ENCODE assay signal across 14 cellular contexts in the genomic region with DNA sequence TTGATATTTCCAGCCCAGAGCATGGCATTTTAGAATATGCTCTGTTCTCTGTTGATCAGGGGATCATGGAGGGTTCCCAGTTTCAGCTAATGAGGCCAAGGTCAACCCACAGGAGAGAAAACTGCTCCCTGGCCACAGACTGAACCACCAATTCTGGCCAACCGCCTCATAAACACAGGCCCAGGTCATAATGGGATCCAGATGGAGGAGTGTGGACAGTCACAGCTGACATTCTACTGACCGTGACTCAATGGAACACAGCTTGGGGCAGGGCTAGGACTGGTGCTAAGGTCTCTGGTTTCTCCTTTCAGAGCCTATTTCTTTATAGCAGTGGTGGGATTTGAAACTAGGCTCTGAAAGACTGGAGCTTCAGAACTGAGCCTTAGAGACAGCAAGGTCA.
DNase-seq lines count a peak whose midpoint lies in the region; ATAC-seq and TF ChIP-seq lines count a peak whose summit lies in the region.
"Had no signal": no experiment of that assay in that cellular context is flagged by ENCODE, and none has a peak within 500 bp of the region (broad histone marks: within the 10 kb centered on the region; RNA-seq: fewer than 3 reads in every experiment).

No MANE protein-coding gene starts in this region.

- H3K4me3 ChIP-seq in AG09309 (ENCODE audit: control insufficient read depth, low read depth, low read length) = no peak overlapping the region
- no peak overlapping the region for H3K4me3 ChIP-seq in osteoblast (ENCODE audit: insufficient read depth, low read length)
- H3K4me3 ChIP-seq: colonic mucosa, lower lobe of right lung had no signal

- TF ChIP-seq CTCF in AG09309 (IDR thresholded peaks at IDR 0.05; ENCODE audit: control insufficient read depth, insufficient read depth, low read depth, low read length, missing control alignments) (no peak), osteoblast (IDR thresholded peaks at IDR 0.05; ENCODE audit: extremely low read depth, low read depth, low read length) (no peak)
- TF ChIP-seq CTCF in activated CD8-positive, alpha-beta T cell treated with anti-CD3 and anti-CD28 coated beads for 36 hours (IDR thresholded peaks at IDR 0.05) = no peak

- H4K20me1 ChIP-seq in osteoblast (ENCODE audit: insufficient read depth, low read length) = peaks cover 32% of the 10 kb centered on the region

- no peak for ATAC-seq in activated CD8-positive, alpha-beta T cell treated with anti-CD3 and anti-CD28 coated beads for 36 hours
- no peak for ATAC-seq in GM19467 (IDR thresholded peaks at IDR 0.05; ENCODE audit: unreplicated experiment)
- ATAC-seq: lower lobe of right lung had no signal

- intact Hi-C loops in activated CD8-positive, alpha-beta T cell treated with anti-CD3 and anti-CD28 coated beads for 36 hours (cut with micrococcal nuclease) = no loop called here

- peaks cover 37% of the 10 kb centered on the region for H3K36me3 ChIP-seq in osteoblast (ENCODE audit: insufficient read depth, low read length)
- H3K36me3 ChIP-seq: colonic mucosa had no signal

- POLR2A ChIA-PET in activated CD8-positive, alpha-beta T cell treated with anti-CD3 and anti-CD28 coated beads for 36 hours (lab: Charles Lee) = interaction anchor here (0.6 to 1.1 kb wide), 2 partner anchors 9 to 278 kb away, joined by 3 read pairs; no protein-coding TSS in a partner anchor

- no peak overlapping the region for H3K27ac Mint-ChIP-seq in activated CD8-positive, alpha-beta T cell treated with anti-CD3 and anti-CD28 coated beads for 36 hours
- H3K27ac Mint-ChIP-seq: activated naive CD4-positive, alpha-beta T cell treated with anti-CD3 and anti-CD28 coated beads, Interleukin-2, amount 10 ng/mL, durations not matched to agents 7 days and 5 days had no signal

- H3K27me3 ChIP-seq in osteoblast (ENCODE audit: insufficient read depth, low read length) = no peaks in the 10 kb centered on the region
- H3K27me3 ChIP-seq: colonic mucosa had no signal

- H3K4me1 Mint-ChIP-seq in activated CD8-positive, alpha-beta T cell treated with anti-CD3 and anti-CD28 coated beads for 36 hours (ENCODE audit: low read depth) = peaks cover 1% of the 10 kb centered on the region

- no peak overlapping the region for H3K4me3 Mint-ChIP-seq in activated CD8-positive, alpha-beta T cell treated with anti-CD3 and anti-CD28 coated beads for 36 hours
- H3K4me3 Mint-ChIP-seq: activated naive CD4-positive, alpha-beta T cell treated with anti-CD3 and anti-CD28 coated beads, Interleukin-2, amount 10 ng/mL, durations not matched to agents 7 days and 5 days had no signal

- H3K27me3 Mint-ChIP-seq in activated CD8-positive, alpha-beta T cell treated with anti-CD3 and anti-CD28 coated beads for 36 hours = no peaks in the 10 kb centered on the region
- H3K27me3 Mint-ChIP-seq: activated naive CD4-positive, alpha-beta T cell treated with anti-CD3 and anti-CD28 coated beads, Interleukin-2, amount 10 ng/mL, durations not matched to agents 7 days and 5 days had no signal

- H3K36me3 Mint-ChIP-seq in activated CD8-positive, alpha-beta T cell treated with anti-CD3 and anti-CD28 coated beads for 36 hours (ENCODE audit: low read depth) = peaks cover 10% of the 10 kb centered on the region

- H3K27ac ChIP-seq in osteoblast (ENCODE audit: low read depth, low read length) = peak overlapping the region; percentile 64
- H3K27ac ChIP-seq: colonic mucosa, lower lobe of right lung, parathyroid adenoma had no signal

- no peak overlapping the region for H3K4me2 ChIP-seq in osteoblast (ENCODE audit: insufficient read depth, low read length)

- H2AFZ ChIP-seq in osteoblast (ENCODE audit: low read length) = no peak overlapping the region
- H2AFZ ChIP-seq: parathyroid adenoma had no signal

- peaks cover 13% of the 10 kb centered on the region for H3K4me1 ChIP-seq in osteoblast (ENCODE audit: insufficient read depth, low read length)
- H3K4me1 ChIP-seq: colonic mucosa, parathyroid adenoma had no signal

- DNase-seq in AG09309 (ENCODE audit: low read depth) = peak; percentile 61
- peak; percentile 87 for DNase-seq in M059J (ENCODE audit: low read depth)
- DNase-seq in fibroblast of gingiva (ENCODE audit: low read depth) = peak; percentile 94
- DNase-seq in osteoblast (ENCODE audit: insufficient read length, low spot score, missing footprints) = peak; percentile 95
- DNase-seq in activated CD8-positive, alpha-beta T cell treated with anti-CD3 and anti-CD28 coated beads for 36 hours = no peak
- no peak for DNase-seq in NCI-H146 treated with DMSO at 0.1 percent for 48 hours (lab: John Stamatoyannopoulos, UW; ENCODE audit: unreplicated experiment)
- no peak for DNase-seq in mesenteric fat pad (ENCODE audit: low spot score)
- DNase-seq: activated naive CD4-positive, alpha-beta T cell treated with anti-CD3 and anti-CD28 coated beads, Interleukin-2, amount 10 ng/mL, durations not matched to agents 7 days and 5 days; colonic mucosa; lower lobe of right lung; NCI-H1436 treated with DMSO at 0.1 percent for 48 hours; NCI-H524 treated with DMSO at 0.1 percent for 48 hours had no signal

- no peaks in the 10 kb centered on the region for H3K9me3 ChIP-seq in osteoblast (ENCODE audit: low read depth, low read length)
- H3K9me3 ChIP-seq: colonic mucosa, lower lobe of right lung had no signal

- no peaks in the 10 kb centered on the region for H3K9me3 Mint-ChIP-seq in activated CD8-positive, alpha-beta T cell treated with anti-CD3 and anti-CD28 coated beads for 36 hours
- H3K9me3 Mint-ChIP-seq: activated naive CD4-positive, alpha-beta T cell treated with anti-CD3 and anti-CD28 coated beads, Interleukin-2, amount 10 ng/mL, durations not matched to agents 7 days and 5 days had no signal

- peaks cover 89% of the 10 kb centered on the region for H3K79me2 ChIP-seq in osteoblast (ENCODE audit: insufficient read depth, low read length)

- CTCF ChIA-PET in activated CD8-positive, alpha-beta T cell treated with anti-CD3 and anti-CD28 coated beads for 36 hours (lab: Charles Lee) = interaction anchor here (0.6 to 1.4 kb wide), 2 partner anchors 18 to 64 kb away, joined by 3 to 6 read pairs; no protein-coding TSS in a partner anchor

Comparison
In these comparisons a context has a peak if more than half of its experiments do, and no peak if none do; other contexts are left out.
1. DNase-seq: peak in AG09309 (single experiment), M059J (single experiment), fibroblast of gingiva (single experiment) and osteoblast (single experiment); none in activated CD8-positive, alpha-beta T cell treated with anti-CD3 and anti-CD28 coated beads for 36 hours (single experiment), NCI-H146 treated with DMSO at 0.1 percent for 48 hours (single experiment) and mesenteric fat pad (single experiment).